9 cellular contexts compared by ENCODE assay signal in the genomic region with DNA sequence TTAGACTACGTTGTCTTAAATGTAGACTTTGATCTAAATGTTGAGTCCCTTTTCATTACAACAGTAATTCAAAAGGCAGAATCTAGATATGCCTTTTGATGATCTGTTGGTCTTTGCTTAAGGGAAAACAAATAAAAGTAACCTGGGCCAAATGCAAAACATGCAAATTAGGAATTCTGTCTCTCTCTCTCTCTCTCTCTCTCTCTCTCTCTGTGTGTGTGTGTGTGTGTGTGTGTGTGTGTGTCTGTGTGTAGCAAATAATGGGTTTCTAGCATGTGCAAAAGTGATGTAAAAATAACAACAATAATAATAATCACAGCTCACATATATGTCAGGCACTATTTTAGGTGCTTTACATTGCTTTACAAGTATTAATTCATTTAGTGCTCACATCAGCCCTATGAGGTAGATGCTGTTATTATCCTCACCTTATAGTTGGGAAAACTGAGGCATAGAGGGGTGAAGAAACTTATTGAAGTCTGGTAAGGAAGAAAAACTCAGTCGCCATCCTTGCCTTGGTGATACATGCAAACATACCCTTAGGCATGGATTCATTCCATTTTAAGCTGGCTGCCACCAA.
A peak's percentile ranks its signal among the peaks of the same experiment; 100 is the strongest.
DNase-seq lines count a peak whose midpoint lies in the region; ATAC-seq and TF ChIP-seq lines count a peak whose summit lies in the region.
"Had no signal": no experiment of that assay in that cellular context is flagged by ENCODE, and none has a peak within 500 bp of the region (broad histone marks: within the 10 kb centered on the region; RNA-seq: fewer than 3 reads in every experiment).

No MANE protein-coding gene starts in this region.

- H3K4me1 ChIP-seq in foreskin keratinocyte (peaks cover 35% of the 10 kb centered on the region), transverse colon (peaks cover 12 to 44% (median 32%) of the 10 kb centered on the region in 4 donors)

- intact Hi-C loops in activated naive CD4-positive, alpha-beta T cell treated with anti-CD3 and anti-CD28 coated beads for 36 hours (cut with micrococcal nuclease): loop anchor here (1.0 to 5.0 kb wide), 3 partner anchors 46 to 682 kb away; no protein-coding TSS in a partner anchor
- intact Hi-C loops in transverse colon (cut with DNase I; ENCODE audit: low total_unique reads): no loop called here

- in situ Hi-C loops in transverse colon (cut with MboI; ENCODE audit: low pct_ligation_motif_present in 1 of 4, low pct_unique_long_range_greater_than_20kb in 1 of 4, low sequenced_read_pairs in 3 of 4): no loop called here

- H3K27ac ChIP-seq in SK-N-MC (peak overlapping the region; percentile 99), foreskin keratinocyte (peak overlapping the region; percentile 97), transverse colon (peak overlapping the region; percentile 71 to 79 (median 76))

- no peaks in the 10 kb centered on the region for H3K36me3 Mint-ChIP-seq in activated naive CD4-positive, alpha-beta T cell treated with anti-CD3 and anti-CD28 coated beads for 36 hours (ENCODE audit: low read depth)

- TF ChIP-seq EP300 in transverse colon (IDR thresholded peaks at IDR 0.05; ENCODE audit: low read depth): no peak

- no peak for ATAC-seq in foreskin keratinocyte

- H3K27me3 ChIP-seq in foreskin keratinocyte: no peaks in the 10 kb centered on the region
- H3K27me3 ChIP-seq in transverse colon: no peaks in the 10 kb centered on the region

- no peaks in the 10 kb centered on the region for H3K9me3 Mint-ChIP-seq in activated naive CD4-positive, alpha-beta T cell treated with anti-CD3 and anti-CD28 coated beads for 36 hours

- no peak overlapping the region for H3K9ac ChIP-seq in SK-N-MC (ENCODE audit: insufficient read length)

- H3K9me3 ChIP-seq in SK-N-MC (ENCODE audit: low read depth, low read length) (no peaks in the 10 kb centered on the region), transverse colon (no peaks in the 10 kb centered on the region)

- peak overlapping the region; percentile 91 for H3K27ac Mint-ChIP-seq in activated naive CD4-positive, alpha-beta T cell treated with anti-CD3 and anti-CD28 coated beads for 36 hours

- no peaks in the 10 kb centered on the region for H3K27me3 Mint-ChIP-seq in activated naive CD4-positive, alpha-beta T cell treated with anti-CD3 and anti-CD28 coated beads for 36 hours (ENCODE audit: low read depth)

- no peak for DNase-seq in activated naive CD4-positive, alpha-beta T cell treated with anti-CD3 and anti-CD28 coated beads for 36 hours
- no peak for DNase-seq in activated naive CD4-positive, alpha-beta T cell (lab: John Stamatoyannopoulos, UW)
- DNase-seq in SK-N-MC (ENCODE audit: low read depth, low spot score): no peak
- peak in 1 of 2 donors; percentile 9 for DNase-seq in foreskin keratinocyte
- DNase-seq in transverse colon: no peak
- DNase-seq in DMS53 (lab: John Stamatoyannopoulos, UW): no peak
- DNase-seq in NCI-H128 (lab: John Stamatoyannopoulos, UW; ENCODE audit: unreplicated experiment): no peak
- DNase-seq in CD1c-positive myeloid dendritic cell (ENCODE audit: extremely low spot score): no peak
- DNase-seq: NCI-H510A had no signal

- no peak for TF ChIP-seq CTCF in foreskin keratinocyte (conservative IDR thresholded peaks at IDR 0.05)
- TF ChIP-seq CTCF in transverse colon (IDR thresholded peaks at IDR 0.05): no peak

- TF ChIP-seq POLR2A in transverse colon (IDR thresholded peaks at IDR 0.05): no peak

- H3K36me3 ChIP-seq in SK-N-MC (ENCODE audit: insufficient read depth, low read length) (no peaks in the 10 kb centered on the region), transverse colon (no peaks in the 10 kb centered on the region)

- WGBS in transverse colon (ENCODE audit: low coverage in 1 of 2), 2 donors: 72% methylated on average over 2 of the region's 2 CpGs

- CTCF ChIA-PET in activated naive CD4-positive, alpha-beta T cell treated with anti-CD3 and anti-CD28 coated beads for 36 hours (lab: Charles Lee): interaction anchor here (0.9 to 1.2 kb wide), 5 partner anchors 15 to 131 kb away, joined by 3 to 5 read pairs (median 3); no protein-coding TSS in a partner anchor

- H3K4me3 Mint-ChIP-seq in activated naive CD4-positive, alpha-beta T cell treated with anti-CD3 and anti-CD28 coated beads for 36 hours: peak overlapping the region; percentile 25

- H3K4me1 Mint-ChIP-seq in activated naive CD4-positive, alpha-beta T cell treated with anti-CD3 and anti-CD28 coated beads for 36 hours (ENCODE audit: low read depth): peaks cover 67% of the 10 kb centered on the region

- H3K4me3 ChIP-seq in SK-N-MC: peak overlapping the region; percentile 29; the same call in 1 of the 2 replicates
- H3K4me3 ChIP-seq in transverse colon: no peak overlapping the region
